ENCODE assay signal across 16 cellular contexts in the genomic region with DNA sequence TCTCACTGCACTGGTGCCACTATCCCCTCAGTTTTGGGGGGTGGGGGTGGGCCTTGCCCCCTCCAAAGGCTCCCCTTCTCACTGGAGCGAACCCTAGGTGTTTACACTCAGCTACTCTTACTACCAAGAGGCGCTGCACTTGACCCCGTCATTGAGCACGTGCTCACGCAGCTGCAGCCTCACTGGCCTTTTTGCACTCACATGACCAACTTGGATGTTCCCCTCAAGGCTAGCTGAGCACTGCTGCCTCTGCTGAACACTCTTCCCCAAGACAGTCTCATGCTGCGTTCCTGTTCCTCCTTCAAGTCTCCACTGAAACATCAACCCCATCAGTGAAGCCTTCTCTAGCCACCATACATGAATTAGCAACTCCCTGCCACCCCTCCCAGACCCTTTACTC. TPM values are rescaled to one million over a fixed set of nuclear protein-coding genes. Genes with fewer than 3 reads are reported as not detected.
DNase-seq lines count a peak whose midpoint lies in the region; TF ChIP-seq lines count a peak whose summit lies in the region.
"Had no signal": no experiment of that assay in that cellular context is flagged by ENCODE, and none has a peak within 500 bp of the region (broad histone marks: within the 10 kb centered on the region; RNA-seq: fewer than 3 reads in every experiment).

No MANE protein-coding gene starts in this region.

- H3K4me2 ChIP-seq in skeletal muscle satellite cell (ENCODE audit: low read length) = no peak overlapping the region
- H3K4me2 ChIP-seq: PC-9 had no signal

- H3K4me1 ChIP-seq in skeletal muscle satellite cell (ENCODE audit: control insufficient read depth, insufficient read depth, low read length) = peaks cover 14% of the 10 kb centered on the region

- no peak for TF ChIP-seq CTCF in fibroblast of the aortic adventitia (IDR thresholded peaks at IDR 0.05; ENCODE audit: insufficient read depth, low read length)

- H3K9me3 Mint-ChIP-seq in activated CD4-positive, alpha-beta T cell treated with anti-CD3 and anti-CD28 coated beads, Interleukin-2, amount 10 ng/mL, durations not matched to agents 24 days and 14 days = no peaks in the 10 kb centered on the region
- H3K9me3 Mint-ChIP-seq in IgD-negative memory B cell = no peaks in the 10 kb centered on the region

- no peaks in the 10 kb centered on the region for H3K9me3 ChIP-seq in skeletal muscle satellite cell (replicated peaks; ENCODE audit: low read length)
- H3K9me3 ChIP-seq: mucosa of descending colon had no signal

- no peak overlapping the region for H3K4me3 Mint-ChIP-seq in activated CD4-positive, alpha-beta T cell treated with anti-CD3 and anti-CD28 coated beads, Interleukin-2, amount 10 ng/mL, durations not matched to agents 24 days and 14 days
- H3K4me3 Mint-ChIP-seq in IgD-negative memory B cell = peak overlapping the region in 1 of 4 donors; percentile 3

- no peak for DNase-seq in activated CD4-positive, alpha-beta T cell treated with anti-CD3 and anti-CD28 coated beads, Interleukin-2, amount 10 ng/mL, durations not matched to agents 24 days and 14 days
- DNase-seq in activated CD4-positive, alpha-beta T cell treated with anti-CD3 and anti-CD28 coated beads, Interleukin-2, amount 50 U/mL, for 1 hour = no peak
- DNase-seq in fibroblast of the aortic adventitia (ENCODE audit: low read depth) (no peak), DMS53 (lab: John Stamatoyannopoulos, UW) (no peak), RKO (ENCODE audit: low spot score) (no peak), germinal center (ENCODE audit: low spot score) (no peak)
- DNase-seq: activated CD4-positive, alpha-beta T cell treated with anti-CD3 and anti-CD28 coated beads for 4 hours; amniotic stem cell; kidney glomerular epithelial cell; NCI-H1417 treated with DMSO at 0.1 percent for 48 hours; NCI-H82; PC-9; T-helper 9 cell had no signal

- H3K4me1 Mint-ChIP-seq in activated CD4-positive, alpha-beta T cell treated with anti-CD3 and anti-CD28 coated beads, Interleukin-2, amount 10 ng/mL, durations not matched to agents 24 days and 14 days = peaks cover 43% of the 10 kb centered on the region
- peaks cover 12 to 27% (median 17%) of the 10 kb centered on the region in 3 donors for H3K4me1 Mint-ChIP-seq in IgD-negative memory B cell

- H3K27ac Mint-ChIP-seq in activated CD4-positive, alpha-beta T cell treated with anti-CD3 and anti-CD28 coated beads, Interleukin-2, amount 10 ng/mL, durations not matched to agents 24 days and 14 days = peak overlapping the region; percentile 23
- H3K27ac Mint-ChIP-seq in IgD-negative memory B cell = peak overlapping the region in 2 of 3 donors; percentile 16 to 32

- peak overlapping the region; percentile 28 for H3K9ac ChIP-seq in skeletal muscle satellite cell (ENCODE audit: low read depth, low read length)

- no peaks in the 10 kb centered on the region for H3K27me3 Mint-ChIP-seq in activated CD4-positive, alpha-beta T cell treated with anti-CD3 and anti-CD28 coated beads, Interleukin-2, amount 10 ng/mL, durations not matched to agents 24 days and 14 days
- H3K27me3 Mint-ChIP-seq in IgD-negative memory B cell = no peaks in the 10 kb centered on the region

- peaks cover 45% of the 10 kb centered on the region for H3K36me3 Mint-ChIP-seq in activated CD4-positive, alpha-beta T cell treated with anti-CD3 and anti-CD28 coated beads, Interleukin-2, amount 10 ng/mL, durations not matched to agents 24 days and 14 days (ENCODE audit: low read depth)
- H3K36me3 Mint-ChIP-seq in IgD-negative memory B cell = peaks cover 6% of the 10 kb centered on the region

- intact Hi-C loops in activated CD4-positive, alpha-beta T cell treated with anti-CD3 and anti-CD28 coated beads, Interleukin-2, amount 10 ng/mL, durations not matched to agents 24 days and 14 days (cut with micrococcal nuclease) = no loop called here

- H3K4me3 ChIP-seq in fibroblast of the aortic adventitia (ENCODE audit: low read depth, low read length) = peak overlapping the region; percentile 53
- H3K4me3 ChIP-seq in skeletal muscle satellite cell (ENCODE audit: low read length) = no peak overlapping the region
- H3K4me3 ChIP-seq: mucosa of descending colon, PC-9 had no signal

- no peaks in the 10 kb centered on the region for H3K27me3 ChIP-seq in skeletal muscle satellite cell (ENCODE audit: control insufficient read depth, insufficient read depth, low read length)

- peaks cover 28% of the 10 kb centered on the region for H3K36me3 ChIP-seq in skeletal muscle satellite cell (ENCODE audit: insufficient read depth, low read length)

RNA-seq across cellular contexts. Expression of gene SOD2, which starts 4.1 kb away (rescaled TPM):
- 83.0 and 88.3 TPM in 2 replicates for total RNA-seq in activated CD4-positive, alpha-beta T cell treated with anti-CD3 and anti-CD28 coated beads, Interleukin-2, amount 10 ng/mL, durations not matched to agents 24 days and 14 days
- 79.2 TPM for polyA plus RNA-seq in IgD-negative memory B cell
- 184 and 504 TPM in 2 replicates for total RNA-seq in fibroblast of the aortic adventitia (ENCODE audit: low replicate concordance)
- total RNA-seq in skeletal muscle satellite cell (2012; rRNA removed) = 482 and 732 TPM in 2 replicates

RNA-seq across cellular contexts. Expression of gene WTAP, which starts 38.3 kb away (rescaled TPM):
- total RNA-seq in activated CD4-positive, alpha-beta T cell treated with anti-CD3 and anti-CD28 coated beads, Interleukin-2, amount 10 ng/mL, durations not matched to agents 24 days and 14 days = 107 and 109 TPM in 2 replicates
- 127 TPM for polyA plus RNA-seq in IgD-negative memory B cell
- 71.9 and 103 TPM in 2 replicates for total RNA-seq in fibroblast of the aortic adventitia (ENCODE audit: low replicate concordance)
- 69.0 and 115 TPM in 2 replicates for total RNA-seq in skeletal muscle satellite cell (2012; rRNA removed)
